In genomic region chr11:126523441-126523840, GRCh38 we compare ENCODE assay signal across 18 cellular contexts.
DNase-seq lines count a peak whose midpoint lies in the region; ATAC-seq and TF ChIP-seq lines count a peak whose summit lies in the region.
"Had no signal": no experiment of that assay in that cellular context is flagged by ENCODE, and none has a peak within 500 bp of the region (broad histone marks: within the 10 kb centered on the region; RNA-seq: fewer than 3 reads in every experiment).

No MANE protein-coding gene starts in this region.

- no peak overlapping the region for H3K4ac ChIP-seq in neuronal stem cell (ENCODE audit: low read length)

- H3K4me1 Mint-ChIP-seq in osteocyte (ENCODE audit: unreplicated experiment) = peaks cover 2% of the 10 kb centered on the region
- H3K4me1 Mint-ChIP-seq: B cell had no signal

- no peak overlapping the region for H3K14ac ChIP-seq in neuronal stem cell (ENCODE audit: low read length)

- no peaks in the 10 kb centered on the region for H4K20me1 ChIP-seq in mammary epithelial cell (ENCODE audit: insufficient read depth, low read length)
- H4K20me1 ChIP-seq: BLaER1 treated with 17β-estradiol and CSF1 and Interleukin-3, amounts not matched to agents 10 nM and 100 nM had no signal

- no peak overlapping the region for H4K8ac ChIP-seq in neuronal stem cell (ENCODE audit: low read depth, low read length)

- H3K9me3 ChIP-seq in neuronal stem cell (replicated peaks in 1 of 2; ENCODE audit: control insufficient read depth in 2 of 2, insufficient read depth in 1 of 2, low read depth in 1 of 2, low read length in 2 of 2) (no peaks in the 10 kb centered on the region), spleen (no peaks in the 10 kb centered on the region), mammary epithelial cell (replicated peaks; ENCODE audit: insufficient read depth, low read length) (no peaks in the 10 kb centered on the region)
- H3K9me3 ChIP-seq: BLaER1 treated with 17β-estradiol and CSF1 and Interleukin-3, amounts not matched to agents 10 nM and 100 nM had no signal

- no CpG with 5 or more reads among the region's 2 CpGs for WGBS in neuronal stem cell (ENCODE audit: extremely low coverage in 2 of 2, insufficient read length in 2 of 2, insufficient replicate concordance in 1 of 2), 2 donors
- WGBS in spleen, 5 donors = 83 to 93% (median 89%) methylated on average over 1 to 2 of the region's 2 CpGs
- 92% methylated on average over 2 of the region's 2 CpGs for WGBS in mammary epithelial cell (ENCODE audit: low coverage, missing lambda C conversion rate)

- in situ Hi-C loops in mammary epithelial cell (cut with MboI; ENCODE audit: low sequenced_read_pairs in 2 of 2) = no loop called here

- dilution Hi-C loops in mammary epithelial cell (cut with HindIII; ENCODE audit: low sequenced_read_pairs) = no loop called here

- H2AFZ ChIP-seq in neuronal stem cell (ENCODE audit: low read length) = no peak overlapping the region
- no peak overlapping the region for H2AFZ ChIP-seq in mammary epithelial cell (ENCODE audit: low read depth, low read length)

- no peaks in the 10 kb centered on the region for H3K79me2 ChIP-seq in mammary epithelial cell (ENCODE audit: insufficient read depth, low read length)

- H3K27ac Mint-ChIP-seq in osteocyte (ENCODE audit: unreplicated experiment) = no peak overlapping the region
- H3K27ac Mint-ChIP-seq: B cell; CD8-positive, alpha-beta T cell; HFFc6 had no signal

- peak overlapping the region; percentile 31 for H2AK5ac ChIP-seq in neuronal stem cell (ENCODE audit: low read depth, low read length)

- H3K36me3 Mint-ChIP-seq in osteocyte (ENCODE audit: unreplicated experiment) = no peaks in the 10 kb centered on the region
- H3K36me3 Mint-ChIP-seq: CD8-positive, alpha-beta T cell had no signal

- BruUV-seq in mammary epithelial cell (replicated peaks; lab: Mats Ljungman, UMichigan) = no TSS peak

- H4K91ac ChIP-seq in neuronal stem cell (ENCODE audit: low read depth, low read length, poor library complexity) = no peak overlapping the region

- H2BK15ac ChIP-seq in neuronal stem cell (ENCODE audit: low read length) = no peak overlapping the region

- intact Hi-C loops in spleen (cut with DNase I; ENCODE audit: low total_unique reads) (no loop called here), mammary epithelial cell (cut with micrococcal nuclease) (no loop called here)

- H3K9me3 Mint-ChIP-seq in osteocyte (ENCODE audit: unreplicated experiment) = no peaks in the 10 kb centered on the region
- H3K9me3 Mint-ChIP-seq: CD8-positive, alpha-beta T cell; HFFc6 had no signal

- peaks cover 0 to 13% of the 10 kb centered on the region in 2 donors for H3K4me1 ChIP-seq in neuronal stem cell (ENCODE audit: control insufficient read depth in 2 of 2, insufficient read depth in 1 of 2, low read depth in 1 of 2, low read length in 2 of 2)
- H3K4me1 ChIP-seq in spleen = peaks cover 0 to 8% (median 0%) of the 10 kb centered on the region in 6 donors
- H3K4me1 ChIP-seq in mammary epithelial cell (ENCODE audit: insufficient read depth, low read length) = no peaks in the 10 kb centered on the region

- H3K4me3 ChIP-seq in neuronal stem cell (ENCODE audit: low read length in 2 of 2) (no peak overlapping the region), spleen (no peak overlapping the region), mammary epithelial cell (replicated peaks in 1 of 3; ENCODE audit: insufficient read depth in 1 of 3, low read depth in 2 of 3, low read length in 3 of 3) (no peak overlapping the region)
- H3K4me3 ChIP-seq: BLaER1 treated with 17β-estradiol and CSF1 and Interleukin-3, amounts not matched to agents 10 nM and 100 nM had no signal

- H3K27ac ChIP-seq in cingulate gyrus (ENCODE audit: low read depth, low read length) = peak overlapping the region; percentile 23
- H3K27ac ChIP-seq in neuronal stem cell (replicated peaks; ENCODE audit: low read length) = no peak overlapping the region
- no peak overlapping the region for H3K27ac ChIP-seq in spleen
- no peak overlapping the region for H3K27ac ChIP-seq in mammary epithelial cell (ENCODE audit: insufficient read depth, low read depth, low read length)
- H3K27ac ChIP-seq: BLaER1 treated with 17β-estradiol and CSF1 and Interleukin-3, amounts not matched to agents 10 nM and 100 nM had no signal

- H3K4me3 Mint-ChIP-seq in osteocyte (ENCODE audit: unreplicated experiment) = no peak overlapping the region
- H3K4me3 Mint-ChIP-seq: B cell; CD8-positive, alpha-beta T cell; HFFc6 had no signal

- H3K79me1 ChIP-seq in neuronal stem cell (ENCODE audit: low read depth, low read length) = no peaks in the 10 kb centered on the region

- no peak for TF ChIP-seq CTCF in spleen (IDR thresholded peaks at IDR 0.05 in 8 of 11, conservative IDR thresholded peaks at IDR 0.05 in 3 of 11)
- no peak for TF ChIP-seq CTCF in osteocyte (IDR thresholded peaks at IDR 0.05)
- TF ChIP-seq CTCF in mammary epithelial cell (conservative IDR thresholded peaks at IDR 0.05 in 1 of 2, IDR thresholded peaks at IDR 0.05 in 1 of 2; ENCODE audit: extremely low read depth in 1 of 2, insufficient read depth in 1 of 2, low read depth in 1 of 2, low read length in 2 of 2) = no peak

- DNase-seq in NCI-H69 (lab: John Stamatoyannopoulos, UW) = peak; percentile 23
- no peak for DNase-seq in neuronal stem cell (ENCODE audit: low spot score)
- peak; percentile 39 for DNase-seq in spleen
- no peak for DNase-seq in osteocyte (ENCODE audit: extremely low spot score, unreplicated experiment)
- no peak for DNase-seq in mammary epithelial cell
- DNase-seq: Calu3; CD8-positive, alpha-beta T cell; DMS79 treated with DMSO at 0.1 percent for 48 hours; GF-D8; GOT3; H7; HFFc6 had no signal

- TF ChIP-seq POLR2A in spleen (IDR thresholded peaks at IDR 0.05) = no peak

- H3K4me2 ChIP-seq in neuronal stem cell (ENCODE audit: insufficient read depth, low read length, poor library complexity, severe bottlenecking) (no peak overlapping the region), mammary epithelial cell (ENCODE audit: insufficient read depth, low read depth, low read length) (no peak overlapping the region)
- H3K4me2 ChIP-seq: BLaER1 treated with 17β-estradiol and CSF1 and Interleukin-3, amounts not matched to agents 10 nM and 100 nM had no signal

- ATAC-seq in HG03159 (IDR thresholded peaks at IDR 0.05; ENCODE audit: unreplicated experiment) = no peak
- ATAC-seq: CD8-positive, alpha-beta T cell; HCT116; HepG2 had no signal

- no peak overlapping the region for H3K23ac ChIP-seq in neuronal stem cell (ENCODE audit: low read depth, low read length, poor library complexity)

- H2BK12ac ChIP-seq in neuronal stem cell (ENCODE audit: low read length) = no peak overlapping the region

- no peaks in the 10 kb centered on the region for H3K27me3 Mint-ChIP-seq in osteocyte (ENCODE audit: unreplicated experiment)

- H3K18ac ChIP-seq in neuronal stem cell (ENCODE audit: low read length) = peak overlapping the region; percentile 46

- H3K36me3 ChIP-seq in neuronal stem cell (replicated peaks in 1 of 2; ENCODE audit: control insufficient read depth in 2 of 2, insufficient read depth in 2 of 2, low read length in 2 of 2) = no peaks in the 10 kb centered on the region
- H3K36me3 ChIP-seq in spleen = no peaks in the 10 kb centered on the region
- no peaks in the 10 kb centered on the region for H3K36me3 ChIP-seq in mammary epithelial cell (ENCODE audit: insufficient read depth, low read length)
- H3K36me3 ChIP-seq: BLaER1 treated with 17β-estradiol and CSF1 and Interleukin-3, amounts not matched to agents 10 nM and 100 nM had no signal

- H3K9ac ChIP-seq in neuronal stem cell (ENCODE audit: low read depth, low read length, poor library complexity) = no peak overlapping the region
- H3K9ac ChIP-seq in mammary epithelial cell (ENCODE audit: insufficient read depth, low read length) = no peak overlapping the region
- H3K9ac ChIP-seq: BLaER1 treated with 17β-estradiol and CSF1 and Interleukin-3, amounts not matched to agents 10 nM and 100 nM had no signal

- H2BK120ac ChIP-seq in neuronal stem cell (ENCODE audit: low read depth, low read length) = no peak overlapping the region

- H3K27me3 ChIP-seq in neuronal stem cell (ENCODE audit: control insufficient read depth in 3 of 3, insufficient read depth in 3 of 3, low read depth in 1 of 3, low read length in 3 of 3) (peaks cover 0 to 4% (median 0%) of the 10 kb centered on the region in 3 experiments), spleen (replicated peaks in 1 of 7) (peaks cover 0 to 10% (median 0%) of the 10 kb centered on the region in 7 donors), mammary epithelial cell (ENCODE audit: insufficient read depth, low read length) (no peaks in the 10 kb centered on the region)
- H3K27me3 ChIP-seq: BLaER1 treated with 17β-estradiol and CSF1 and Interleukin-3, amounts not matched to agents 10 nM and 100 nM had no signal

- H2BK5ac ChIP-seq in neuronal stem cell (ENCODE audit: low read length) = no peak overlapping the region

- CTCF ChIA-PET in mammary epithelial cell (lab: Charles Lee; ENCODE audit: low non-redundant PET) = interaction anchor here (0.6 kb wide), 1 partner anchor 1666 kb away, joined by 3 read pairs; no protein-coding TSS in a partner anchor

Comparison
In these comparisons a context has a peak if more than half of its experiments do, and no peak if none do; other contexts are left out.
1. DNase-seq: peak in NCI-H69 (single experiment) and spleen (single experiment); none in neuronal stem cell (single experiment), osteocyte (single experiment) and mammary epithelial cell (single experiment).